Comparison of ENCODE assay signal across 12 cellular contexts in the genomic region with DNA sequence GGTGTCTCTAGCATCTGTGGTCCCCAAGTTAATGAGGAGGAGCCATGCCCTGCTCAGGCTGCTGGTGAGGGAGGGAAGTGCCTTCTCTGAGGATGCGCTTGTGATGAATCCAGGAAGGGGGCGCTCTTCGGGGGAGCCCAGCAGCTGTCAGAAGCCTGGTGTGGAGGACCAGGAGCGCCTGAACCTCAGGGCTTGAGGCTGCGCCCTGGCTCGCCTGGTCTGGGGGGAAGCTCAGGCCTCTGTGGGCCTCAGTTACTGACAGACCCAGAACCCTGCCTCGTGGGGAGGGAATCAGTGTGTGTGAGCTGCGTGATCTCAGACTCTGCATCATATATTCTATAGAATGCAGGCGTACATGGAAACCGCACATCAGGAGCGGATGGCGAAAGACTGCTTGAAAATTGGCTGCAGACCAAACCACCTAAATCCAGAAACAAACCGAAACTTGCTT.
A peak's percentile ranks its signal among the peaks of the same experiment; 100 is the strongest.
DNase-seq lines count a peak whose midpoint lies in the region; ATAC-seq and TF ChIP-seq lines count a peak whose summit lies in the region.
"Had no signal": no experiment of that assay in that cellular context is flagged by ENCODE, and none has a peak within 500 bp of the region (broad histone marks: within the 10 kb centered on the region; RNA-seq: fewer than 3 reads in every experiment).

No MANE protein-coding gene starts in this region.

- H3K9me3 ChIP-seq in SK-N-SH (no peaks in the 10 kb centered on the region), hepatocyte (ENCODE audit: low read depth) (no peaks in the 10 kb centered on the region)

- H3K4me2 ChIP-seq in SK-N-SH (no peak overlapping the region), hepatocyte (no peak overlapping the region)

- POLR2A ChIA-PET in SK-N-SH (lab: Yijun Ruan, JAX) = no interaction called here

- no peak overlapping the region for H3K27ac ChIP-seq in SK-N-SH (ENCODE audit: low read depth in 2 of 2, low read length in 1 of 2)
- no peak overlapping the region for H3K27ac ChIP-seq in hepatocyte

- H2AFZ ChIP-seq in SK-N-SH (ENCODE audit: low read depth) (no peak overlapping the region), hepatocyte (no peak overlapping the region)

- H3K79me2 ChIP-seq in SK-N-SH (ENCODE audit: insufficient read depth) = no peaks in the 10 kb centered on the region
- H3K79me2 ChIP-seq in hepatocyte = no peaks in the 10 kb centered on the region

- DNase-seq in CD1c-positive myeloid dendritic cell (ENCODE audit: extremely low spot score) = peak; percentile 57
- peak; percentile 81 for DNase-seq in HuH-7 (ENCODE audit: low spot score)
- peak; percentile 71 for DNase-seq in SK-N-SH
- no peak for DNase-seq in hepatocyte (ENCODE audit: low spot score)
- DNase-seq in NCI-H128 (lab: John Stamatoyannopoulos, UW; ENCODE audit: unreplicated experiment) = no peak
- DNase-seq in stimulated activated CD4-positive, alpha-beta T cell treated with anti-CD3 and anti-CD28 coated beads, Interleukin-4, amount 100 ng/mL, for 24 hours = no peak
- DNase-seq: activated T-cell treated with anti-CD3 and anti-CD28 coated beads, Interleukin-2, amount 50 U/mL, for 72 hours; DMS53; effector memory CD4-positive, alpha-beta T cell; NCI-H1436 treated with DMSO at 0.1 percent for 48 hours had no signal

- TF ChIP-seq EP300 in SK-N-SH (IDR thresholded peaks at IDR 0.05; ENCODE audit: borderline replicate concordance in 1 of 2, low read depth in 1 of 2, low read length in 1 of 2) = no peak

- TF ChIP-seq CTCF in SK-N-SH (IDR thresholded peaks at IDR 0.05) (peak; percentile 52), hepatocyte (IDR thresholded peaks at IDR 0.05; ENCODE audit: poor library complexity) (peak; percentile 16)

- H3K4me3 ChIP-seq in SK-N-SH (ENCODE audit: low read depth in 2 of 2, low read length in 1 of 2) = no peak overlapping the region
- H3K4me3 ChIP-seq in hepatocyte = no peak overlapping the region

- no peaks in the 10 kb centered on the region for H3K36me3 ChIP-seq in SK-N-SH (replicated peaks in 1 of 2; ENCODE audit: control insufficient read depth in 1 of 2, insufficient read depth in 2 of 2, low read length in 1 of 2)
- H3K36me3 ChIP-seq in hepatocyte (replicated peaks; ENCODE audit: insufficient read depth, low read depth) = no peaks in the 10 kb centered on the region

- WGBS in SK-N-SH (ENCODE audit: low lambda C conversion rate) = 92% methylated on average over 13 of the region's 13 CpGs
- 78% methylated on average over 12 of the region's 13 CpGs for WGBS in hepatocyte (ENCODE audit: low lambda C conversion rate, missing lambda C conversion rate)

- no peaks in the 10 kb centered on the region for H3K9me2 ChIP-seq in SK-N-SH
- H3K9me2 ChIP-seq in hepatocyte (replicated peaks; ENCODE audit: insufficient read depth) = no peaks in the 10 kb centered on the region

- ATAC-seq in GM21515 (IDR thresholded peaks at IDR 0.05; ENCODE audit: unreplicated experiment) (no peak), GM19395 (IDR thresholded peaks at IDR 0.05; ENCODE audit: unreplicated experiment) (no peak)
- ATAC-seq: activated T-cell treated with anti-CD3 and anti-CD28 coated beads, Interleukin-2, amount 50 U/mL, for 72 hours had no signal

- H4K20me1 ChIP-seq in SK-N-SH (ENCODE audit: insufficient read depth) (no peaks in the 10 kb centered on the region), hepatocyte (ENCODE audit: insufficient read depth, poor library complexity, severe bottlenecking) (no peaks in the 10 kb centered on the region)

- peaks cover 0 to 13% of the 10 kb centered on the region in 2 experiments; a peak in 1 of 4 replicates for H3K4me1 ChIP-seq in SK-N-SH (ENCODE audit: control insufficient read depth in 1 of 2, insufficient read depth in 2 of 2, low read depth in 1 of 2, low read length in 1 of 2)
- no peaks in the 10 kb centered on the region for H3K4me1 ChIP-seq in hepatocyte (ENCODE audit: insufficient read depth)

- H3K9ac ChIP-seq in SK-N-SH = no peak overlapping the region

- CTCF ChIA-PET in SK-N-SH (lab: Yijun Ruan, JAX) = interaction anchor here (0.9 to 1.9 kb wide), 4 partner anchors 8 to 163 kb away, joined by 3 to 14 read pairs (median 6); no protein-coding TSS in a partner anchor

- peaks cover 2% of the 10 kb centered on the region for H3F3A ChIP-seq in SK-N-SH (replicated peaks; ENCODE audit: insufficient read depth)

- TF ChIP-seq RAD21 in SK-N-SH (IDR thresholded peaks at IDR 0.05; ENCODE audit: low read length) = no peak

- H3K27me3 ChIP-seq in SK-N-SH (ENCODE audit: insufficient read depth) (no peaks in the 10 kb centered on the region), hepatocyte (no peaks in the 10 kb centered on the region)

TF ChIP-seq in SK-N-SH, 30 proteins besides CTCF, POLR2A, EP300 and RAD21:
- TF ChIP-seq RFX5 (IDR thresholded peaks at IDR 0.05; ENCODE audit: low read length) (no peak), GATA2 (CRISPR knock-in tag; IDR thresholded peaks at IDR 0.05) (no peak), NFIC (IDR thresholded peaks at IDR 0.05; ENCODE audit: borderline replicate concordance) (no peak), MEF2A (IDR thresholded peaks at IDR 0.05; ENCODE audit: borderline replicate concordance, low read depth) (no peak), JUND (IDR thresholded peaks at IDR 0.05) (no peak), CHD2 (IDR thresholded peaks at IDR 0.05; ENCODE audit: low read length, partially characterized antibody) (no peak), FOXJ3 (CRISPR knock-in tag; IDR thresholded peaks at IDR 0.05) (no peak), POLR2AphosphoS5 (IDR thresholded peaks at IDR 0.05; ENCODE audit: low read depth, low read length) (no peak), TCF12 (IDR thresholded peaks at IDR 0.05) (no peak), RXRA (IDR thresholded peaks at IDR 0.05; ENCODE audit: borderline replicate concordance, low read depth) (no peak)
- TF ChIP-seq, protein P1, sequence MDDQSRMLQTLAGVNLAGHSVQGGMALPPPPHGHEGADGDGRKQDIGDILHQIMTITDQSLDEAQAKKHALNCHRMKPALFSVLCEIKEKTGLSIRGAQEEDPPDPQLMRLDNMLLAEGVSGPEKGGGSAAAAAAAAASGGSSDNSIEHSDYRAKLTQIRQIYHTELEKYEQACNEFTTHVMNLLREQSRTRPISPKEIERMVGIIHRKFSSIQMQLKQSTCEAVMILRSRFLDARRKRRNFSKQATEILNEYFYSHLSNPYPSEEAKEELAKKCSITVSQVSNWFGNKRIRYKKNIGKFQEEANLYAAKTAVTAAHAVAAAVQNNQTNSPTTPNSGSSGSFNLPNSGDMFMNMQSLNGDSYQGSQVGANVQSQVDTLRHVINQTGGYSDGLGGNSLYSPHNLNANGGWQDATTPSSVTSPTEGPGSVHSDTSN (IDR thresholded peaks at IDR 0.05) = no peak
- TF ChIP-seq, protein P2, sequence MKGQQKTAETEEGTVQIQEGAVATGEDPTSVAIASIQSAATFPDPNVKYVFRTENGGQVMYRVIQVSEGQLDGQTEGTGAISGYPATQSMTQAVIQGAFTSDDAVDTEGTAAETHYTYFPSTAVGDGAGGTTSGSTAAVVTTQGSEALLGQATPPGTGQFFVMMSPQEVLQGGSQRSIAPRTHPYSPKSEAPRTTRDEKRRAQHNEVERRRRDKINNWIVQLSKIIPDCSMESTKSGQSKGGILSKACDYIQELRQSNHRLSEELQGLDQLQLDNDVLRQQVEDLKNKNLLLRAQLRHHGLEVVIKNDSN (IDR thresholded peaks at IDR 0.05; ENCODE audit: borderline replicate concordance, low read depth) = no peak
- TF ChIP-seq, protein P3, sequence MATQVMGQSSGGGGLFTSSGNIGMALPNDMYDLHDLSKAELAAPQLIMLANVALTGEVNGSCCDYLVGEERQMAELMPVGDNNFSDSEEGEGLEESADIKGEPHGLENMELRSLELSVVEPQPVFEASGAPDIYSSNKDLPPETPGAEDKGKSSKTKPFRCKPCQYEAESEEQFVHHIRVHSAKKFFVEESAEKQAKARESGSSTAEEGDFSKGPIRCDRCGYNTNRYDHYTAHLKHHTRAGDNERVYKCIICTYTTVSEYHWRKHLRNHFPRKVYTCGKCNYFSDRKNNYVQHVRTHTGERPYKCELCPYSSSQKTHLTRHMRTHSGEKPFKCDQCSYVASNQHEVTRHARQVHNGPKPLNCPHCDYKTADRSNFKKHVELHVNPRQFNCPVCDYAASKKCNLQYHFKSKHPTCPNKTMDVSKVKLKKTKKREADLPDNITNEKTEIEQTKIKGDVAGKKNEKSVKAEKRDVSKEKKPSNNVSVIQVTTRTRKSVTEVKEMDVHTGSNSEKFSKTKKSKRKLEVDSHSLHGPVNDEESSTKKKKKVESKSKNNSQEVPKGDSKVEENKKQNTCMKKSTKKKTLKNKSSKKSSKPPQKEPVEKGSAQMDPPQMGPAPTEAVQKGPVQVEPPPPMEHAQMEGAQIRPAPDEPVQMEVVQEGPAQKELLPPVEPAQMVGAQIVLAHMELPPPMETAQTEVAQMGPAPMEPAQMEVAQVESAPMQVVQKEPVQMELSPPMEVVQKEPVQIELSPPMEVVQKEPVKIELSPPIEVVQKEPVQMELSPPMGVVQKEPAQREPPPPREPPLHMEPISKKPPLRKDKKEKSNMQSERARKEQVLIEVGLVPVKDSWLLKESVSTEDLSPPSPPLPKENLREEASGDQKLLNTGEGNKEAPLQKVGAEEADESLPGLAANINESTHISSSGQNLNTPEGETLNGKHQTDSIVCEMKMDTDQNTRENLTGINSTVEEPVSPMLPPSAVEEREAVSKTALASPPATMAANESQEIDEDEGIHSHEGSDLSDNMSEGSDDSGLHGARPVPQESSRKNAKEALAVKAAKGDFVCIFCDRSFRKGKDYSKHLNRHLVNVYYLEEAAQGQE (IDR thresholded peaks at IDR 0.05; ENCODE audit: low read depth, low read length) = no peak

Comparison
In these comparisons a context has a peak if more than half of its experiments do, and no peak if none do; other contexts are left out.
1. DNase-seq: peak in CD1c-positive myeloid dendritic cell (single experiment), HuH-7 (single experiment) and SK-N-SH (single experiment); none in hepatocyte (single experiment), NCI-H128 (single experiment) and stimulated activated CD4-positive, alpha-beta T cell treated with anti-CD3 and anti-CD28 coated beads, Interleukin-4, amount 100 ng/mL, for 24 hours (single experiment).